ENCODE assay signal across 8 cellular contexts in the genomic region with DNA sequence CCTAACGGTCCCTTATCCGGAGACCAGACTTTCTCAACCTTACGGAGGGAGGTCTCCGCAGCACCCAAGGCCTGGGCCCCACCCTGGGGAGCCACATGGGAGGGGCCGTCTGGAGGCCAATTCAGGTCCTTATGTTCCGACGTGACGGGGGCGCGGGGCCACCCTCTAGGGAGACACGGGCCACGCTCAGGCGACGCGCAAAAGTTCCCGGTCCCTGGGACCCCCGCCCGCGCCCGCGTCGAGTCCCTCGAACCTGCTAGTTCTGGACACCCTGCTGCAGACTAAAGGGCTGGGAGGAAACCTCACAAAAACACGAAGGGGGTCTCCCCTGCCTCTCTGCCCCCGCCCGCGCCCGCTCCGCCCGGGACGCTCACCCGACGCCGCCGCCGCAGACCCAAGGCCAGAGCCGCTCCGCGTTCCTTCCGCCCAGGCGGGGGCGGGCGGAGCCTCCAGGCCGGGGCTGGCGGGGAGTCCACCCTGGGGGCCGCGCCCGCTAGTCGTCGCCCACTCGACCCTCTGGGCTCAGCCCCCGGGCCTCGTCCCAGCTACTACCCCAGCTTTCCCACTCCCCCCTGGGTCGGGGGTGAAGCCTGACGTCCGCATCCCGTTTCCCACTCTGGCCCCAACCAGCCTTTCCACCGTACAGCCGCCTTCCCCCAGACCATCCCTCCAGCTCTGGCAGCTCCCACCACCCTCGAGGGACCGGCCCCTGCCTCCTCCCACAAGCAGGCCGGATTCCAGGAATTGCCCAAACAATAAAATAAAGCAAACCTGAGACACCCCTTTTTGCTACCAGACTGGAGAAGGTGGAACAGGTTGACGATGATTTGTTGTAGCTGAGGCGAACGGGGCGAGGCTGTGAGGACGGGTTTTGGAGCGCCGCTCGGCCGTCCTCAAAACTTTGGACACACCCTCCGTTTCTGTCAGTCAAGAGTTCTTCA. TPM values are rescaled to one million over a fixed set of nuclear protein-coding genes. Genes with fewer than 3 reads are reported as not detected.
DNase-seq lines count a peak whose midpoint lies in the region; ATAC-seq and TF ChIP-seq lines count a peak whose summit lies in the region.

No MANE protein-coding gene starts in this region.

- ATAC-seq in HG02623 (IDR thresholded peaks at IDR 0.05; ENCODE audit: unreplicated experiment): no peak
- no peak for ATAC-seq in GM18873 (IDR thresholded peaks at IDR 0.05; ENCODE audit: low FRiP score, unreplicated experiment)

- H3K27me3 ChIP-seq in esophagus muscularis mucosa: no peaks in the 10 kb centered on the region
- H3K27me3 ChIP-seq in neutrophil: no peaks in the 10 kb centered on the region

- DNase-seq in GM13976 (ENCODE audit: low spot score): peak; percentile 72
- no peak for DNase-seq in SK-N-MC (ENCODE audit: low read depth, low spot score)
- no peak for DNase-seq in esophagus muscularis mucosa (ENCODE audit: extremely low spot score)
- DNase-seq in central memory CD4-positive, alpha-beta T cell: no peak
- no peak for DNase-seq in NCI-H524 treated with DMSO at 0.1 percent for 48 hours (lab: John Stamatoyannopoulos, UW)

- in situ Hi-C loops in GM13976 (cut with MboI; ENCODE audit: low sequenced_read_pairs, unreplicated experiment): no loop called here

- TF ChIP-seq CTCF in GM13976 (IDR thresholded peaks at IDR 0.05; ENCODE audit: borderline replicate concordance, control extremely low read depth, extremely low read depth, insufficient read depth, missing control alignments) (no peak), esophagus muscularis mucosa (IDR thresholded peaks at IDR 0.05) (no peak), neutrophil (IDR thresholded peaks at IDR 0.05) (no peak)

- peaks cover 20% of the 10 kb centered on the region; the same call in 1 of the 2 replicates for H3K36me3 ChIP-seq in SK-N-MC (ENCODE audit: insufficient read depth, low read length)
- H3K36me3 ChIP-seq in esophagus muscularis mucosa: peaks cover 22 to 41% (median 36%) of the 10 kb centered on the region in 4 donors
- peaks cover 23% of the 10 kb centered on the region for H3K36me3 ChIP-seq in neutrophil

- H3K9me3 ChIP-seq in SK-N-MC (ENCODE audit: low read depth, low read length) (no peaks in the 10 kb centered on the region), esophagus muscularis mucosa (no peaks in the 10 kb centered on the region), neutrophil (no peaks in the 10 kb centered on the region)

- 20% methylated on average over 43 of the region's 72 CpGs for WGBS in esophagus muscularis mucosa

- peak; percentile 12 for TF ChIP-seq POLR2A in esophagus muscularis mucosa (IDR thresholded peaks at IDR 0.05; ENCODE audit: low read depth)

- H3K4me3 ChIP-seq in SK-N-MC: 0 out of 2 replicates have a peak overlapping the region, but pooled peaks have one; percentile 98
- H3K4me3 ChIP-seq in esophagus muscularis mucosa: peak overlapping the region; percentile 64 to 93 (median 66)
- H3K4me3 ChIP-seq in neutrophil (ENCODE audit: low read depth in 1 of 2, low read length in 1 of 2): peak overlapping the region; percentile 53 to 66

- TF ChIP-seq EP300 in esophagus muscularis mucosa (IDR thresholded peaks at IDR 0.05): no peak

- intact Hi-C loops in esophagus muscularis mucosa (cut with DNase I): loop anchor here (5.0 kb wide), 1 partner anchor 52 kb away; the partner anchor contains the start of gene PTDSS2

- H3K4me1 ChIP-seq in esophagus muscularis mucosa (peaks cover 54 to 68% (median 60%) of the 10 kb centered on the region in 4 donors), neutrophil (ENCODE audit: control insufficient read depth in 1 of 2, insufficient read depth in 1 of 2, low read depth in 1 of 2, low read length in 1 of 2) (peaks cover 53 to 57% of the 10 kb centered on the region in 2 experiments)

- 0 out of 2 replicates have a peak overlapping the region, but pooled peaks have one; percentile 9 for H3K27ac ChIP-seq in SK-N-MC
- peak overlapping the region; percentile 77 to 100 (median 78) for H3K27ac ChIP-seq in esophagus muscularis mucosa (replicated peaks in 1 of 4)
- peak overlapping the region; percentile 68 for H3K27ac ChIP-seq in neutrophil

- no peak overlapping the region for H3K9ac ChIP-seq in SK-N-MC (ENCODE audit: insufficient read length)

RNA-seq across cellular contexts. Expression of gene RNH1, which starts 2.7 kb away (rescaled TPM):
- total RNA-seq in esophagus muscularis mucosa: 100 to 1,000 TPM; 280 to 367 (median 334) TPM

RNA-seq across cellular contexts. Expression of gene HRAS, which starts 31.1 kb away (rescaled TPM):
- 10 to 100 TPM; 45.7 to 85.2 (median 61.7) TPM for total RNA-seq in esophagus muscularis mucosa

RNA-seq across cellular contexts. Expression of gene LRRC56, which starts 33.0 kb away (rescaled TPM):
- total RNA-seq in esophagus muscularis mucosa: under 1 TPM in 2 of 4 donors, not detected in 2; 0.19 to 0.33 TPM

RNA-seq across cellular contexts. Expression of gene PTDSS2, which starts 54.2 kb away (rescaled TPM):
- 10 to 100 TPM; 23.9 to 58.3 (median 30.2) TPM for total RNA-seq in esophagus muscularis mucosa

RNA-seq across cellular contexts. Expression of gene LMNTD2, which starts 56.2 kb away (rescaled TPM):
- 1 to 10 TPM in 3 of 4 donors, under 1 TPM in 1; 0.52 to 3.1 (median 1.7) TPM for total RNA-seq in esophagus muscularis mucosa

Comparison
In these comparisons a context has a peak if more than half of its experiments do, and no peak if none do; other contexts are left out.
1. H3K27ac ChIP-seq: peak in every context shown above with its lines; median percentile 78 in esophagus muscularis mucosa; 68 in neutrophil; 9 in SK-N-MC.